In genomic region chr22:49951986-49952896, GRCh38 we compare ENCODE assay signal across 9 cellular contexts. TPM values are rescaled to one million over a fixed set of nuclear protein-coding genes. Genes with fewer than 3 reads are reported as not detected.
DNase-seq lines count a peak whose midpoint lies in the region; ATAC-seq and TF ChIP-seq lines count a peak whose summit lies in the region.
"Had no signal": no experiment of that assay in that cellular context is flagged by ENCODE, and none has a peak within 500 bp of the region (broad histone marks: within the 10 kb centered on the region; RNA-seq: fewer than 3 reads in every experiment).

No MANE protein-coding gene starts in this region.

- H3K27me3 ChIP-seq in ACC112 (ENCODE audit: insufficient read depth, low read length) (no peaks in the 10 kb centered on the region), endodermal cell (ENCODE audit: control insufficient read depth, insufficient read depth, low read length, poor library complexity, severe bottlenecking) (no peaks in the 10 kb centered on the region)

- H3K4me1 Mint-ChIP-seq in endodermal cell (no peaks in the 10 kb centered on the region), nephron (peaks cover 15% of the 10 kb centered on the region)

- no peaks in the 10 kb centered on the region for H3K79me2 ChIP-seq in ACC112 (ENCODE audit: control insufficient read depth, insufficient read depth, low read length, unreplicated experiment)

- H3K9me3 Mint-ChIP-seq in endodermal cell (no peaks in the 10 kb centered on the region), nephron (no peaks in the 10 kb centered on the region)

- peak overlapping the region; percentile 39 for H3K27ac Mint-ChIP-seq in endodermal cell
- peak overlapping the region; percentile 95 to 98 (median 96) for H3K27ac Mint-ChIP-seq in nephron

- H3K4me3 ChIP-seq in ACC112 (ENCODE audit: low read depth, low read length), result no peak overlapping the region
- no peak overlapping the region for H3K4me3 ChIP-seq in endodermal cell (ENCODE audit: low read length)

- H2AFZ ChIP-seq in ACC112 (ENCODE audit: low read length, unreplicated experiment), result no peak overlapping the region

- H3K27ac ChIP-seq in ACC112 (ENCODE audit: low read depth, low read length) (peak overlapping the region; percentile 43), endodermal cell (ENCODE audit: low read depth, low read length) (peak overlapping the region; percentile 63)

- no peaks in the 10 kb centered on the region for H3K9me3 ChIP-seq in endodermal cell (ENCODE audit: control insufficient read depth, low read length)

- H3K36me3 ChIP-seq in ACC112 (ENCODE audit: insufficient read depth, low read length) (no peaks in the 10 kb centered on the region), endodermal cell (ENCODE audit: control insufficient read depth, insufficient read depth, low read length) (no peaks in the 10 kb centered on the region)

- H3K4me3 Mint-ChIP-seq in endodermal cell, result no peak overlapping the region
- H3K4me3 Mint-ChIP-seq in nephron, result peak overlapping the region in 2 of 3 experiments; percentile 66 to 69

- ATAC-seq in HG02759 (IDR thresholded peaks at IDR 0.05; ENCODE audit: unreplicated experiment), result no peak

- WGBS in endodermal cell (ENCODE audit: insufficient coverage in 1 of 2, insufficient read length in 1 of 2), 2 experiments, result 79 to 83% methylated on average over 8 to 22 of the region's 24 CpGs

- no peak for TF ChIP-seq CTCF in endodermal cell (conservative IDR thresholded peaks at IDR 0.05)
- TF ChIP-seq CTCF in nephron (IDR thresholded peaks at IDR 0.05; ENCODE audit: unreplicated experiment in 3 of 3), result no peak

- no peaks in the 10 kb centered on the region for H3K27me3 Mint-ChIP-seq in endodermal cell (ENCODE audit: insufficient read depth)
- H3K27me3 Mint-ChIP-seq in nephron (ENCODE audit: low read depth), result peaks cover 4% of the 10 kb centered on the region

- no peak overlapping the region for H3K9ac ChIP-seq in endodermal cell (ENCODE audit: extremely low read depth, low read length, poor library complexity, severe bottlenecking)

- H3K4me1 ChIP-seq in ACC112 (ENCODE audit: control insufficient read depth, insufficient read depth, low read length, unreplicated experiment) (peaks cover 17% of the 10 kb centered on the region), endodermal cell (ENCODE audit: control insufficient read depth, insufficient read depth, low read length) (peaks cover 6% of the 10 kb centered on the region)

- DNase-seq in HuH-7 (ENCODE audit: low spot score) (peak; percentile 66), endodermal cell (no peak), hippocampal formation (lab: John Stamatoyannopoulos, UW) (no peak), NCI-H2107 treated with DMSO at 0.1 percent for 48 hours (lab: John Stamatoyannopoulos, UW; ENCODE audit: unreplicated experiment) (no peak), LoVo (ENCODE audit: low spot score) (no peak)
- DNase-seq: NCI-H2171 had no signal

- H3K36me3 Mint-ChIP-seq in endodermal cell (ENCODE audit: low read depth) (no peaks in the 10 kb centered on the region), nephron (ENCODE audit: low read depth) (no peaks in the 10 kb centered on the region)

RNA-seq across cellular contexts. Expression of gene PIM3, which starts 8.3 kb away (rescaled TPM):
- 10 to 100 TPM; 31.5 to 36.6 TPM for total RNA-seq in endodermal cell
- polyA plus RNA-seq in endodermal cell (2013, experiment 1 of 2), result 21.6 TPM
- 19.6 TPM for polyA plus RNA-seq in endodermal cell (2013, experiment 2 of 2)

RNA-seq across cellular contexts. Expression of gene CRELD2, which starts 33.8 kb away (rescaled TPM):
- total RNA-seq in endodermal cell, result 10 to 100 TPM; 39.8 to 62.9 TPM
- polyA plus RNA-seq in endodermal cell (2013, experiment 1 of 2), result 27.1 TPM
- 27.4 TPM for polyA plus RNA-seq in endodermal cell (2013, experiment 2 of 2)

RNA-seq across cellular contexts. Expression of gene ALG12, which starts 34.0 kb away (rescaled TPM):
- 10 to 100 TPM; 19.7 to 26.2 TPM for total RNA-seq in endodermal cell
- 16.2 TPM for polyA plus RNA-seq in endodermal cell (2013, experiment 1 of 2)
- 12.6 TPM for polyA plus RNA-seq in endodermal cell (2013, experiment 2 of 2)
